8 cellular contexts compared by ENCODE assay signal in genomic region chr1:235648954-235649721, GRCh38. TPM values are rescaled to one million over a fixed set of nuclear protein-coding genes. Genes with fewer than 3 reads are reported as not detected.
DNase-seq lines count a peak whose midpoint lies in the region; ATAC-seq and TF ChIP-seq lines count a peak whose summit lies in the region.

No MANE protein-coding gene starts in this region.

- H3K4me3 ChIP-seq in PC-3 (ENCODE audit: low read length) (peak overlapping the region; percentile 60), foreskin fibroblast (ENCODE audit: low read depth in 1 of 2, low read length in 2 of 2) (peak overlapping the region; percentile 31 to 40), uterus (peak overlapping the region; percentile 23 to 52)

- POLR2A ChIA-PET in PC-3 (lab: Charles Lee; ENCODE audit: unreplicated experiment) = no interaction called here

- H3K9me3 ChIP-seq in PC-3 (ENCODE audit: low read length) (no peaks in the 10 kb centered on the region), uterus (no peaks in the 10 kb centered on the region)

- H3K36me3 ChIP-seq in PC-3 (ENCODE audit: low read depth, low read length) (no peaks in the 10 kb centered on the region), uterus (no peaks in the 10 kb centered on the region)

- H3K4me2 ChIP-seq in PC-3 (ENCODE audit: low read length) = peak overlapping the region; percentile 82

- peaks cover 4% of the 10 kb centered on the region for H3K4me1 ChIP-seq in PC-3 (ENCODE audit: insufficient read depth, low read length)
- H3K4me1 ChIP-seq in uterus = peaks cover 0 to 12% of the 10 kb centered on the region in 2 donors

- peak; percentile 6 for DNase-seq in GF-D8 (lab: John Stamatoyannopoulos, UW)
- peak; percentile 38 for DNase-seq in PC-3
- peak; percentile 84 for DNase-seq in activated effector memory CD4-positive, alpha-beta T cell treated with anti-CD3 and anti-CD28 coated beads, Interleukin-2, amount 50 U/mL, for 16 hours
- DNase-seq in foreskin fibroblast = peak; percentile 52 to 83
- DNase-seq in omental fat pad (ENCODE audit: low spot score) = peak; percentile 34
- peak; percentile 35 to 36 for DNase-seq in uterus
- no peak for DNase-seq in inferior parietal cortex (ENCODE audit: extremely low spot score)

- no peak overlapping the region for H3K27ac ChIP-seq in PC-3 (ENCODE audit: low read length)
- H3K27ac ChIP-seq in uterus = peak overlapping the region in 1 of 2 donors; percentile 34

- no peaks in the 10 kb centered on the region for H3K79me2 ChIP-seq in PC-3 (ENCODE audit: low read length)

- H2AFZ ChIP-seq in PC-3 (ENCODE audit: low read length) = peak overlapping the region; percentile 69; the same call in 1 of the 2 replicates

- no peaks in the 10 kb centered on the region for H4K20me1 ChIP-seq in PC-3 (ENCODE audit: low read length)

- ATAC-seq in HG02678 (IDR thresholded peaks at IDR 0.05; ENCODE audit: unreplicated experiment) = peak; percentile 57
- peak; percentile 85 for ATAC-seq in PC-3
- peak; percentile 68 for ATAC-seq in omental fat pad (ENCODE audit: low FRiP score)

- H3F3A ChIP-seq in PC-3 (ENCODE audit: low read length, unreplicated experiment) = no peaks in the 10 kb centered on the region

- BruUV-seq in PC-3 (replicated peaks; lab: Mats Ljungman, UMichigan) = no TSS peak

- intact Hi-C loops in PC-3 (cut with micrococcal nuclease) = no loop called here
- intact Hi-C loops in uterus (cut with DNase I; ENCODE audit: low total_unique reads) = no loop called here

- no peak for TF ChIP-seq POLR2A in uterus (IDR thresholded peaks at IDR 0.05)

- no peak overlapping the region for H3K9ac ChIP-seq in PC-3 (ENCODE audit: low read length)

- CTCF ChIA-PET in PC-3 (lab: Charles Lee) = interaction anchor here (0.6 kb wide), 2 partner anchors 172 to 1340 kb away, joined by 4 to 5 read pairs; no protein-coding TSS in a partner anchor

- H3K27me3 ChIP-seq in PC-3 (ENCODE audit: low read length) = peaks cover 11% of the 10 kb centered on the region
- peaks cover 0 to 17% of the 10 kb centered on the region in 2 donors for H3K27me3 ChIP-seq in uterus

- no peaks in the 10 kb centered on the region for H3K9me2 ChIP-seq in PC-3 (replicated peaks; ENCODE audit: low read length)

- TF ChIP-seq CTCF in PC-3 (conservative IDR thresholded peaks at IDR 0.05; ENCODE audit: low read depth, low read length) (no peak), foreskin fibroblast (IDR thresholded peaks at IDR 0.05; ENCODE audit: low read depth, low read length) (no peak), omental fat pad (IDR thresholded peaks at IDR 0.05) (no peak), uterus (IDR thresholded peaks at IDR 0.05) (no peak)

RNA-seq across cellular contexts. Expression of gene GNG4, which starts 0.4 kb away (rescaled TPM):
- total RNA-seq in PC-3 (2014; rRNA removed) (0.40 and 0.80 TPM in 2 replicates), omental fat pad (1 to 10 TPM in 1 of 4 donors, under 1 TPM in 2, not detected in 1; 0.56 to 1.2 (median 0.93) TPM), uterus (1 to 10 TPM in 3 of 4 donors, under 1 TPM in 1; 0.51 to 8.2 (median 2.3) TPM)
